In the genomic region with DNA sequence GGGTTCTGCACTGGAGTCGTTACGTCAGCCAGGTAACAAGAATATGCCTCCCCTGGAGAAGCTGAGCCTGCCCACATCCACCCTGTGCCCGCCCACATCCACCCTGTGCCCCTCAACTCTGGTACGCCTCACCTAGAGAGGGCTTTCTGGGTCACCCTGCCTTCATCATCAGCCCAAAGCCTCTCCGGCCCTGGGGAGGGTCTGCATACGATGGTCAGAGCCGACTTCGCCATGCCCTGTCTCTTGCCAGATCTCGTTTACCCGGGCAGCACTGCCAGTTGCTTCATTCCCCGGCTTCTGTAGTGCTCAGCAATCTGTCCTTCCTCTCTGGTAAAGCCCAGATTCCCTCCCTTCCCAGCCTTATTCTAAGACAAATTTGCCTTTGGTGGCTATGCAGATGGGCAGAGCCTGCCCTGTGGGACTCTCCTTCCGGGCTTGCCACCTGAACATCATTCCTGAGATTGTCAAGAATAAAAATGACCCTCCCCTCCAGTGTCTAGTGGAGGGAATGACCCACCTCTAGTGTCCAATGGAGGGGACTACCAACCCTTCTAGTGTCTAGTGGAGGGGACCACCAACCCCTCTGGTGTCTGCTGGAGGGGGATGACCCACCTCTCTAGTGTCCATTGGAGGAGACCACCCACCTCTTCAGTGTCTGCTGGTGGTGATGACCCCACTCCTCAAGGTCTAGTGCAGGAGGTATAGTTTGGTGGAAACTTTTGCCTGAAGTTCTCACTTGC, we compare ENCODE assay signal across 22 cellular contexts. TPM values are rescaled to one million over a fixed set of nuclear protein-coding genes. Genes with fewer than 3 reads are reported as not detected.
DNase-seq lines count a peak whose midpoint lies in the region; ATAC-seq and TF ChIP-seq lines count a peak whose summit lies in the region.
"Had no signal": no experiment of that assay in that cellular context is flagged by ENCODE, and none has a peak within 500 bp of the region (broad histone marks: within the 10 kb centered on the region; RNA-seq: fewer than 3 reads in every experiment).

No MANE protein-coding gene starts in this region.

- H4K5ac ChIP-seq in H9 (ENCODE audit: insufficient read length, low read depth, low read length) = no peak overlapping the region

- H4K12ac ChIP-seq in trophoblast cell (ENCODE audit: low read depth, low read length) = no peak overlapping the region

- ATAC-seq in left cardiac atrium = no peak
- ATAC-seq in GM19455 (IDR thresholded peaks at IDR 0.05; ENCODE audit: unreplicated experiment) = no peak
- ATAC-seq: Right ventricle myocardium inferior had no signal

- peaks cover 53 to 55% of the 10 kb centered on the region in 2 experiments for H3K4me1 Mint-ChIP-seq in H9

- H4K20me1 ChIP-seq in H9 (ENCODE audit: control insufficient read depth, insufficient read depth, insufficient read length) = no peaks in the 10 kb centered on the region

- no peaks in the 10 kb centered on the region; the same call in 1 of the 2 replicates for H3K27me3 Mint-ChIP-seq in H9 (ENCODE audit: low read depth)

- H3K23me2 ChIP-seq in H9 (ENCODE audit: insufficient read length, low read depth, low read length, poor library complexity, severe bottlenecking) = peaks cover 9% of the 10 kb centered on the region

- peak overlapping the region; percentile 44 for H3K14ac ChIP-seq in trophoblast cell (ENCODE audit: low read length)
- H3K14ac ChIP-seq in H9 (ENCODE audit: insufficient read depth, low read length) = no peak overlapping the region

- H2BK15ac ChIP-seq in H9 (ENCODE audit: low read depth, low read length) = no peak overlapping the region

- H3K4me1 ChIP-seq in trophoblast cell (ENCODE audit: control insufficient read depth in 1 of 2, insufficient read depth in 2 of 2, low read length in 2 of 2) (peaks cover 30 to 33% of the 10 kb centered on the region in 2 experiments), sigmoid colon (peaks cover 0 to 11% (median 5%) of the 10 kb centered on the region in 4 donors), H9 (ENCODE audit: insufficient read depth, low read length) (peaks cover 2% of the 10 kb centered on the region; the same call in 1 of the 2 replicates)

- H3K4ac ChIP-seq in trophoblast cell (ENCODE audit: low read depth, low read length) (peak overlapping the region; percentile 74), H9 (ENCODE audit: low read depth, low read length) (no peak overlapping the region)

- no peak for TF ChIP-seq POLR2A in sigmoid colon (IDR thresholded peaks at IDR 0.05)

- TF ChIP-seq EP300 in sigmoid colon (IDR thresholded peaks at IDR 0.05) = no peak

- no peak overlapping the region; a peak in 1 of 5 replicates for H3K4me3 Mint-ChIP-seq in H9
- H3K4me3 Mint-ChIP-seq: CD8-positive, alpha-beta memory T cell; HFFc6 had no signal

- peaks cover 19% of the 10 kb centered on the region for H3K79me2 ChIP-seq in trophoblast cell (ENCODE audit: control insufficient read depth, insufficient read depth, low read length, poor library complexity)
- peaks cover 12% of the 10 kb centered on the region; the same call in 1 of the 2 replicates for H3K79me2 ChIP-seq in H9 (ENCODE audit: insufficient read depth, low read length)

- no peak overlapping the region for H3K4me2 ChIP-seq in trophoblast cell (ENCODE audit: low read length)
- no peak overlapping the region for H3K4me2 ChIP-seq in H9 (ENCODE audit: insufficient read depth, insufficient read length, low read length)
- H3K4me2 ChIP-seq: KMS-11 had no signal

- peak overlapping the region; percentile 32 for H4K91ac ChIP-seq in trophoblast cell (ENCODE audit: low read depth, low read length)
- H4K91ac ChIP-seq in H9 (ENCODE audit: insufficient read length, low read depth, low read length) = no peak overlapping the region

- H3K27ac Mint-ChIP-seq in H9 = no peak overlapping the region
- H3K27ac Mint-ChIP-seq: CD8-positive, alpha-beta memory T cell; HFFc6 had no signal

- H3K4me3 ChIP-seq in trophoblast cell (ENCODE audit: low read depth, low read length) (no peak overlapping the region), sigmoid colon (no peak overlapping the region)
- H3K4me3 ChIP-seq: SJSA1 had no signal

- no peak overlapping the region for H2BK20ac ChIP-seq in H9 (ENCODE audit: low read depth, low read length, poor library complexity, severe bottlenecking)

- H2BK12ac ChIP-seq in trophoblast cell (ENCODE audit: low read length) (peak overlapping the region; percentile 42), H9 (ENCODE audit: insufficient read length, low read depth, low read length) (no peak overlapping the region)

- H2BK5ac ChIP-seq in trophoblast cell (ENCODE audit: low read depth, low read length, poor library complexity) (no peak overlapping the region), H9 (ENCODE audit: insufficient read length, low read length) (no peak overlapping the region)

- H3K9ac ChIP-seq in trophoblast cell (ENCODE audit: low read length) (no peak overlapping the region), H9 (ENCODE audit: extremely low read depth, insufficient read length, low read length) (no peak overlapping the region)
- H3K9ac ChIP-seq: KMS-11 had no signal

- no peak overlapping the region for H2AK5ac ChIP-seq in trophoblast cell (ENCODE audit: low read length)
- no peak overlapping the region for H2AK5ac ChIP-seq in H9 (ENCODE audit: insufficient read length, low read length)

- H3K23ac ChIP-seq in trophoblast cell (ENCODE audit: low read length) = no peak overlapping the region
- no peak overlapping the region for H3K23ac ChIP-seq in H9 (ENCODE audit: insufficient read length, low read depth, low read length)

- peak overlapping the region; percentile 56 for H3K18ac ChIP-seq in trophoblast cell (ENCODE audit: low read length)
- no peak overlapping the region for H3K18ac ChIP-seq in H9 (ENCODE audit: insufficient read length, low read depth, low read length)

- no peak overlapping the region for H2AFZ ChIP-seq in trophoblast cell (ENCODE audit: insufficient read depth, low read length, poor library complexity)
- H2AFZ ChIP-seq in H9 (ENCODE audit: low read length) = no peak overlapping the region

- peaks cover 2% of the 10 kb centered on the region for H3K9me3 ChIP-seq in trophoblast cell (ENCODE audit: insufficient read depth, low read depth, low read length)
- no peaks in the 10 kb centered on the region for H3K9me3 ChIP-seq in sigmoid colon
- no peaks in the 10 kb centered on the region for H3K9me3 ChIP-seq in H9 (ENCODE audit: control insufficient read depth, low read depth, low read length)
- H3K9me3 ChIP-seq: SJSA1 had no signal

- no CpG with 5 or more reads among the region's 12 CpGs for WGBS in trophoblast cell (ENCODE audit: extremely low coverage, insufficient coverage, insufficient read length)
- WGBS in sigmoid colon, 2 donors = 79 to 88% methylated on average over 12 of the region's 12 CpGs
- WGBS in H9 (ENCODE audit: extremely low coverage, insufficient read length, low lambda C conversion rate) = no CpG with 5 or more reads among the region's 12 CpGs

- H3K79me1 ChIP-seq in trophoblast cell (ENCODE audit: low read length) (peaks cover 21% of the 10 kb centered on the region), H9 (ENCODE audit: insufficient read depth, low read depth, low read length, poor library complexity, severe bottlenecking) (peaks cover 19% of the 10 kb centered on the region)

- DNase-seq in cardiac septum (ENCODE audit: low spot score) (peak; percentile 46), left cardiac atrium (no peak), mesenteric fat pad (ENCODE audit: low spot score) (peak; percentile 74), trophoblast cell (no peak), sigmoid colon (no peak), H9 (no peak)
- DNase-seq: 8988T; AML-193; C1 segment of cervical spinal cord; CD8-positive, alpha-beta memory T cell; HFFc6; IMR-90; NCI-H1092 treated with DMSO at 0.1 percent for 48 hours; NCI-H1436 treated with DMSO at 0.1 percent for 48 hours; NCI-H2029; NCI-H2171; NCI-H524 treated with DMSO at 0.1 percent for 48 hours; OCI-M1 had no signal

- H3K27ac ChIP-seq in trophoblast cell (ENCODE audit: low read depth, low read length) (no peak overlapping the region), sigmoid colon (no peak overlapping the region), H9 (ENCODE audit: insufficient read length, low read depth, low read length) (no peak overlapping the region)
- H3K27ac ChIP-seq: KMS-11, SJSA1 had no signal

- intact Hi-C loops in cardiac septum (cut with DNase I) (no loop called here), left cardiac atrium (cut with DNase I) (no loop called here), sigmoid colon (cut with DNase I) (no loop called here)

- H3K36me3 ChIP-seq in trophoblast cell (ENCODE audit: control insufficient read depth in 1 of 2, insufficient read depth in 2 of 2, low read length in 2 of 2) (peaks cover 10 to 17% of the 10 kb centered on the region in 2 experiments), sigmoid colon (no peaks in the 10 kb centered on the region)
- H3K36me3 ChIP-seq: SJSA1 had no signal

- H3T11ph ChIP-seq in H9 (ENCODE audit: low read length) = no peak overlapping the region

- H3K36me3 Mint-ChIP-seq in H9 (ENCODE audit: insufficient read depth in 1 of 3, low read depth in 3 of 3) = peaks cover 19 to 55% (median 32%) of the 10 kb centered on the region in 3 experiments
- H3K36me3 Mint-ChIP-seq: CD8-positive, alpha-beta memory T cell had no signal

- H3K56ac ChIP-seq in H9 (ENCODE audit: insufficient read length, low read depth, low read length) = no peak overlapping the region

- H4K8ac ChIP-seq in trophoblast cell (ENCODE audit: low read depth, low read length) (no peak overlapping the region), H9 (replicated peaks; ENCODE audit: insufficient read length, low read depth, low read length) (no peak overlapping the region)

- peaks cover 0 to 15% of the 10 kb centered on the region in 2 experiments; a peak in 3 of 5 replicates for H3K9me3 Mint-ChIP-seq in H9
- H3K9me3 Mint-ChIP-seq: HFFc6 had no signal

- H3K27me3 ChIP-seq in trophoblast cell (ENCODE audit: insufficient read depth, low read length) (no peaks in the 10 kb centered on the region), sigmoid colon (peaks cover 16 to 77% (median 47%) of the 10 kb centered on the region in 3 donors), H9 (ENCODE audit: insufficient read depth, low read length) (no peaks in the 10 kb centered on the region)

- H2BK120ac ChIP-seq in trophoblast cell (ENCODE audit: insufficient read depth, low read length, poor library complexity) = no peak overlapping the region
- H2BK120ac ChIP-seq in H9 (ENCODE audit: low read depth, low read length, poor library complexity, severe bottlenecking) = no peak overlapping the region

- TF ChIP-seq CTCF in sigmoid colon (IDR thresholded peaks at IDR 0.05) = no peak
- no peak for TF ChIP-seq CTCF in H9 (conservative IDR thresholded peaks at IDR 0.05)

RNA-seq across cellular contexts. Expression of a gene that starts 3.4 kb away (rescaled TPM):
- total RNA-seq in cardiac septum (0.03 TPM), left cardiac atrium (under 1 TPM; 0.03 to 0.06 TPM), mesenteric fat pad (not detected), sigmoid colon (1 to 10 TPM in 1 of 4 donors, under 1 TPM in 3; 0.14 to 1.9 (median 0.43) TPM), H9 (2021) (41.9 and 44.3 TPM in 2 replicates)
- polyA plus RNA-seq in trophoblast cell (2013) = 36.7 and 38.3 TPM in 2 replicates
- polyA plus RNA-seq in sigmoid colon = under 1 TPM in 1 of 3 donors, not detected in 2; 0.04 TPM
- total RNA-seq: CD8-positive, alpha-beta memory T cell; Right ventricle myocardium inferior had no signal
- polyA plus RNA-seq: CD8-positive, alpha-beta memory T cell had no signal

Comparison
In these comparisons a context has a peak if more than half of its experiments do, and no peak if none do; other contexts are left out.
1. DNase-seq: peak in cardiac septum (single experiment) and mesenteric fat pad (single experiment); none in left cardiac atrium (single experiment), trophoblast cell (0 of 2), sigmoid colon (single experiment) and H9 (single experiment).
2. RNA of a gene that starts 3.4 kb away (total RNA-seq): 41.9 to 44.3 TPM in H9; 0.14 to 1.9 TPM in sigmoid colon, not detected in mesenteric fat pad (single experiment), 0.03 to 0.06 TPM in left cardiac atrium and 0.03 TPM in cardiac septum (single experiment); every median in the first group is over 10 times any median in the second.